8 cellular contexts compared by ENCODE assay signal in the genomic region with DNA sequence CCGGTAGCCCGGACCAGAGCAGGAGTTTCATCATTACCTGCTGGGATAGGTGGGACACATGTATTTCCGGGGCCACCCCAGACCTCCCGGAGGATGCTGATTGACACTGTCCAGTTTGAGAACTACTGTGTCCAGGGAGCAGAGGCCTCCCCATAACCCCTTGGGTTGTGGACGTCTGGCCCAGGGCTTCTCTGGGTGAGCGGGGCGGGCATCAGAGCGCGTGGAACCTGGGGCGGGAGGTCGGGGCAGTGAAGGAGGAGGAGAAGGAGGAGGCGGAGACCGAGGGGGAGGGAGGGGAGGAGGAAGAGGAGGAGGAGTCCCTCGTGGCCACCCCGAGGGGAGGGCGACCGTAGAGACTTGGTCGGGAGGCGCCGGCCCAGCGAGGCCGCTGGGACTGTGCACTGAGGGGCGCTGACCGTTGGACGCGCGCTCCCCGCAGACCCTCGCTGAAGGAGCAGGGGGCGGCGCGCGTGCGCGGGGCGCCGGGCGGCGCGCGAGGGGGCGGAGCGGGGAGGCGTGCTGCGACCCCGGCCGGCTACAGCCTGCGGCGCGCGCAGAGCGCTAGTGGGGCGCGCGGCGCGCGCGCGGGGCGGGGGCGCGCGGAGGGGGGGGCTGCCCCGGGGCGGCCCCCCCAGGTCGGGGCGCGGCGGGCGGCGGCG. TPM values are rescaled to one million over a fixed set of nuclear protein-coding genes. Genes with fewer than 3 reads are reported as not detected.
A peak's percentile ranks its signal among the peaks of the same experiment; 100 is the strongest.
DNase-seq lines count a peak whose midpoint lies in the region; ATAC-seq and TF ChIP-seq lines count a peak whose summit lies in the region.

A gene (plus strand): TSS at position 356 of the 659 bp plus-strand sequence. CDS start 366 bp downstream, outside the sequence.

- peak within 1 kb of the TSS; percentile 96 for H3K4me3 Mint-ChIP-seq in activated CD8-positive, alpha-beta memory T cell treated with anti-CD3 and anti-CD28 coated beads, Interleukin-2, amount 10 ng/mL, durations not matched to agents 7 days and 5 days
- H3K4me3 Mint-ChIP-seq in stimulated activated effector memory CD8-positive, alpha-beta T cell treated with anti-CD3 and anti-CD28 coated beads, Interleukin-12 subunit alpha, Interleukin-12 subunit beta, amount 100 ng/mL, for 72 hours, result peak within 1 kb of the TSS; percentile 81

- peak within 1 kb of the TSS; percentile 90 for H3K27ac Mint-ChIP-seq in activated CD8-positive, alpha-beta memory T cell treated with anti-CD3 and anti-CD28 coated beads, Interleukin-2, amount 10 ng/mL, durations not matched to agents 7 days and 5 days
- peak within 1 kb of the TSS; percentile 86 for H3K27ac Mint-ChIP-seq in stimulated activated effector memory CD8-positive, alpha-beta T cell treated with anti-CD3 and anti-CD28 coated beads, Interleukin-12 subunit alpha, Interleukin-12 subunit beta, amount 100 ng/mL, for 72 hours

- ATAC-seq in HG02840 (IDR thresholded peaks at IDR 0.05; ENCODE audit: low FRiP score, unreplicated experiment) (peak; percentile 37), GM18519 (IDR thresholded peaks at IDR 0.05; ENCODE audit: low FRiP score, unreplicated experiment) (no peak)
- ATAC-seq in activated CD8-positive, alpha-beta memory T cell treated with anti-CD3 and anti-CD28 coated beads, Interleukin-2, amount 10 ng/mL, durations not matched to agents 7 days and 5 days, result peak; percentile 88
- peak; percentile 84 for ATAC-seq in stimulated activated effector memory CD8-positive, alpha-beta T cell treated with anti-CD3 and anti-CD28 coated beads, Interleukin-12 subunit alpha, Interleukin-12 subunit beta, amount 100 ng/mL, for 72 hours

- H3K4me1 ChIP-seq in muscle layer of colon (ENCODE audit: insufficient read depth, low read length), result peaks cover 18% of the 10 kb centered on the region

- H3K36me3 Mint-ChIP-seq in activated CD8-positive, alpha-beta memory T cell treated with anti-CD3 and anti-CD28 coated beads, Interleukin-2, amount 10 ng/mL, durations not matched to agents 7 days and 5 days, result peaks cover 18% of the 10 kb centered on the region
- H3K36me3 Mint-ChIP-seq in stimulated activated effector memory CD8-positive, alpha-beta T cell treated with anti-CD3 and anti-CD28 coated beads, Interleukin-12 subunit alpha, Interleukin-12 subunit beta, amount 100 ng/mL, for 72 hours, result no peaks in the 10 kb centered on the region

- peak within 1 kb of the TSS; percentile 32 for H3K9ac ChIP-seq in muscle layer of colon (ENCODE audit: low read length)

- CTCF ChIA-PET in activated CD8-positive, alpha-beta memory T cell treated with anti-CD3 and anti-CD28 coated beads, Interleukin-2, amount 10 ng/mL, durations not matched to agents 7 days and 5 days (lab: Charles Lee), result interaction anchor here (0.7 to 3.4 kb wide), 7 partner anchors 9 to 362 kb away, joined by 3 to 18 read pairs (median 3); no protein-coding TSS in a partner anchor

- H3K27ac ChIP-seq in muscle layer of colon (ENCODE audit: low read depth, low read length), result peak within 1 kb of the TSS; percentile 86

- no peak for TF ChIP-seq CTCF in GM12864 (IDR thresholded peaks at IDR 0.05; ENCODE audit: low read depth, low read length, missing control alignments)
- no peak for TF ChIP-seq CTCF in epithelial cell of esophagus (IDR thresholded peaks at IDR 0.05; ENCODE audit: insufficient read depth, low read depth, low read length, missing control alignments)

- peaks cover 5% of the 10 kb centered on the region for H3K27me3 Mint-ChIP-seq in activated CD8-positive, alpha-beta memory T cell treated with anti-CD3 and anti-CD28 coated beads, Interleukin-2, amount 10 ng/mL, durations not matched to agents 7 days and 5 days

- H3K9me3 ChIP-seq in muscle layer of colon (ENCODE audit: low read length), result no peaks in the 10 kb centered on the region

- H3K36me3 ChIP-seq in muscle layer of colon (ENCODE audit: insufficient read depth, low read length), result no peaks in the 10 kb centered on the region

- peak within 1 kb of the TSS; percentile 63 for H3K4me3 ChIP-seq in GM12864 (ENCODE audit: low read depth, low read length)
- peak within 1 kb of the TSS; percentile 46 for H3K4me3 ChIP-seq in epithelial cell of esophagus (ENCODE audit: low read length)
- H3K4me3 ChIP-seq in muscle layer of colon (ENCODE audit: low read depth in 1 of 2, low read length in 2 of 2), result peak within 1 kb of the TSS; percentile 65 to 71

- no peaks in the 10 kb centered on the region for H3K27me3 ChIP-seq in muscle layer of colon (ENCODE audit: control insufficient read depth in 1 of 2, insufficient read depth in 2 of 2, low read length in 2 of 2)

- peaks cover 51% of the 10 kb centered on the region for H3K4me1 Mint-ChIP-seq in activated CD8-positive, alpha-beta memory T cell treated with anti-CD3 and anti-CD28 coated beads, Interleukin-2, amount 10 ng/mL, durations not matched to agents 7 days and 5 days
- H3K4me1 Mint-ChIP-seq in stimulated activated effector memory CD8-positive, alpha-beta T cell treated with anti-CD3 and anti-CD28 coated beads, Interleukin-12 subunit alpha, Interleukin-12 subunit beta, amount 100 ng/mL, for 72 hours, result peaks cover 25% of the 10 kb centered on the region

- no peak for DNase-seq in GM12864 (ENCODE audit: low read depth)
- peak; percentile 51 for DNase-seq in NCI-H510A treated with DMSO at 0.1 percent for 48 hours (lab: John Stamatoyannopoulos, UW)
- peak; percentile 86 for DNase-seq in activated CD8-positive, alpha-beta memory T cell treated with anti-CD3 and anti-CD28 coated beads, Interleukin-2, amount 10 ng/mL, durations not matched to agents 7 days and 5 days
- DNase-seq in epithelial cell of esophagus (ENCODE audit: low read depth), result peak; percentile 48
- peak; percentile 31 to 80 for DNase-seq in stimulated activated effector memory CD8-positive, alpha-beta T cell treated with anti-CD3 and anti-CD28 coated beads, Interleukin-12 subunit alpha, Interleukin-12 subunit beta, amount 100 ng/mL, for 72 hours (ENCODE audit: low spot score in 2 of 2)

- H3K9me3 Mint-ChIP-seq in activated CD8-positive, alpha-beta memory T cell treated with anti-CD3 and anti-CD28 coated beads, Interleukin-2, amount 10 ng/mL, durations not matched to agents 7 days and 5 days (ENCODE audit: low read depth), result no peaks in the 10 kb centered on the region
- no peaks in the 10 kb centered on the region for H3K9me3 Mint-ChIP-seq in stimulated activated effector memory CD8-positive, alpha-beta T cell treated with anti-CD3 and anti-CD28 coated beads, Interleukin-12 subunit alpha, Interleukin-12 subunit beta, amount 100 ng/mL, for 72 hours

RNA-seq across cellular contexts. Expression of the gene that starts here (rescaled TPM):
- 10 to 100 TPM; 34.1 to 43.3 TPM for total RNA-seq in activated CD8-positive, alpha-beta memory T cell treated with anti-CD3 and anti-CD28 coated beads, Interleukin-2, amount 10 ng/mL, durations not matched to agents 7 days and 5 days
